Comparison of ENCODE assay signal across 17 cellular contexts in the genomic region with DNA sequence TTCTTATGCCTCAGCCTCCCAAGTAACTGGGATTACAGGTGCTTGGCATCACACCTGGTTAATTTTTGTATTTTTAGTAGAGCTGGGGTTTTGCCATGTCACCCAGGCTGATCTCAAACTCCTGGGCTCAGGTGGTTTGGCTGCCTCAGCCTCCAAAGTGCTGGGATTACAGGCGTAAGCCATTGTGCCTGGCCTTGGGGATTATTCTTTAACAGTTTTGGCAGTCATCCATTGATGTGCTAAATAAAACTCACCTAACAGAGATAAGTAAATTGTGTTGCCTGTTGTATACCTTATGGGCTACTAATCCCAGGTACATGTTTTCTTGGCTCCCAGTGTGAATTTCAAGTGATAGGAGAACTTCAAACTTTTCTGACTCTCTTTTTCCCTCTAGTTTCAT.
"Had no signal": no experiment of that assay in that cellular context is flagged by ENCODE, and none has a peak within 500 bp of the region (broad histone marks: within the 10 kb centered on the region; RNA-seq: fewer than 3 reads in every experiment).

No MANE protein-coding gene starts in this region.

- H3K4me1 ChIP-seq: SJSA1 had no signal

- H3K4me3 ChIP-seq: SJSA1, SK-N-MC had no signal

- H3K36me3 ChIP-seq: SJSA1 had no signal

- H3K27me3 ChIP-seq: SJSA1 had no signal

- H3K27ac ChIP-seq: SJSA1, SK-N-MC had no signal

- DNase-seq: IMR-90, Karpas-422, KG1, MM.1S, NCI-H1092 treated with DMSO at 0.1 percent for 48 hours, NCI-H1436, NCI-H187 treated with DMSO at 0.1 percent for 48 hours, NCI-H2029 treated with DMSO at 0.1 percent for 48 hours, NCI-H2171 treated with DMSO at 0.1 percent for 48 hours, NCI-H345, NCI-H446 treated with DMSO at 0.1 percent for 48 hours, NCI-H526, Right ventricle myocardium superior, RPMI8226, SIG-M5 had no signal

- H3K9me3 ChIP-seq: SJSA1 had no signal
